In genomic region chr2:74440005-74440377, GRCh38 we compare ENCODE assay signal across 8 cellular contexts. TPM values are rescaled to one million over a fixed set of nuclear protein-coding genes. Genes with fewer than 3 reads are reported as not detected.
A peak's percentile ranks its signal among the peaks of the same experiment; 100 is the strongest.
DNase-seq lines count a peak whose midpoint lies in the region; ATAC-seq and TF ChIP-seq lines count a peak whose summit lies in the region.

No MANE protein-coding gene starts in this region.

- H3K4me2 ChIP-seq in DOHH2 (ENCODE audit: low read length): peak overlapping the region; percentile 69

- no peaks in the 10 kb centered on the region for H3K9me3 Mint-ChIP-seq in natural killer cell

- no peaks in the 10 kb centered on the region for H3K36me3 Mint-ChIP-seq in natural killer cell

- intact Hi-C loops in natural killer cell (cut with micrococcal nuclease): no loop called here

- no peaks in the 10 kb centered on the region for H3F3A ChIP-seq in DOHH2 (ENCODE audit: control insufficient read depth, insufficient read depth)

- no peaks in the 10 kb centered on the region for H3K36me3 ChIP-seq in DOHH2 (ENCODE audit: control insufficient read depth, low read length)

- peaks cover 0 to 14% of the 10 kb centered on the region in 2 donors for H3K27me3 Mint-ChIP-seq in natural killer cell (ENCODE audit: low read depth in 2 of 2)

- TF ChIP-seq CTCF in DOHH2 (IDR thresholded peaks at IDR 0.05; ENCODE audit: low read depth, low read length, poor library complexity, severe bottlenecking) (no peak), fibroblast of mammary gland (conservative IDR thresholded peaks at IDR 0.05; ENCODE audit: control insufficient read depth, insufficient read depth, low read depth, low read length) (no peak), natural killer cell (IDR thresholded peaks at IDR 0.05) (no peak)

- ATAC-seq in natural killer cell: no peak
- ATAC-seq in activated CD4-positive, CD25-positive, alpha-beta regulatory T cell treated with anti-CD3 and anti-CD28 coated beads, Interleukin-2, amount 50 U/mL, for 24 hours: no peak
- ATAC-seq in GM19023 (IDR thresholded peaks at IDR 0.05; ENCODE audit: unreplicated experiment): no peak

- peaks cover 27 to 38% of the 10 kb centered on the region in 2 donors for H3K4me1 Mint-ChIP-seq in natural killer cell

- H3K4me1 ChIP-seq in DOHH2 (ENCODE audit: control insufficient read depth, low read length): peaks cover 47% of the 10 kb centered on the region

- peak overlapping the region; percentile 88 for H3K4me3 Mint-ChIP-seq in natural killer cell

- H3K79me2 ChIP-seq in DOHH2 (ENCODE audit: control insufficient read depth, low read length): no peaks in the 10 kb centered on the region

- no peaks in the 10 kb centered on the region for H3K9me2 ChIP-seq in DOHH2 (replicated peaks; ENCODE audit: control insufficient read depth, low read length)

- peak overlapping the region; percentile 27 to 28 for H3K27ac Mint-ChIP-seq in natural killer cell

- DNase-seq in RKO (ENCODE audit: low spot score) (peak; percentile 45), fibroblast of mammary gland (ENCODE audit: low read depth) (peak; percentile 46), natural killer cell (no peak), HuH-7 (ENCODE audit: low spot score) (no peak), NCI-H1048 (lab: John Stamatoyannopoulos, UW) (no peak)

- no peak overlapping the region for H3K27ac ChIP-seq in DOHH2 (ENCODE audit: low read depth, low read length)

- H4K20me1 ChIP-seq in DOHH2 (ENCODE audit: control insufficient read depth, insufficient read depth, low read depth, low read length): no peaks in the 10 kb centered on the region

- no peaks in the 10 kb centered on the region for H3K9me3 ChIP-seq in DOHH2 (ENCODE audit: control insufficient read depth, insufficient read depth, low read length)

- peaks cover 26% of the 10 kb centered on the region for H3K27me3 ChIP-seq in DOHH2 (ENCODE audit: control insufficient read depth, low read length)

- H3K4me3 ChIP-seq in DOHH2 (ENCODE audit: low read length) (peak overlapping the region; percentile 66), fibroblast of mammary gland (ENCODE audit: control insufficient read depth, low read depth, low read length) (peak overlapping the region; percentile 57)

RNA-seq across cellular contexts. Expression of gene RTKN, which starts 1.7 kb away (rescaled TPM):
- 10 to 100 TPM; 11.0 to 26.5 (median 15.1) TPM for total RNA-seq in natural killer cell

RNA-seq across cellular contexts. Expression of gene INO80B, which starts 14.9 kb away (rescaled TPM):
- 10 to 100 TPM; 34.0 to 48.0 (median 37.7) TPM for total RNA-seq in natural killer cell

RNA-seq across cellular contexts. Expression of gene WBP1, which starts 18.2 kb away (rescaled TPM):
- 10 to 100 TPM; 65.1 to 68.3 (median 65.4) TPM for total RNA-seq in natural killer cell

RNA-seq across cellular contexts. Expression of gene WDR54, which starts 18.5 kb away (rescaled TPM):
- 10 to 100 TPM; 28.0 to 35.3 (median 28.0) TPM for total RNA-seq in natural killer cell

RNA-seq across cellular contexts. Expression of gene C2orf81, which starts 18.6 kb away (rescaled TPM):
- 1 to 10 TPM; 1.7 to 3.2 (median 1.7) TPM for total RNA-seq in natural killer cell

Comparison
In these comparisons a context has a peak if more than half of its experiments do, and no peak if none do; other contexts are left out.
1. DNase-seq: peak in RKO (single experiment) and fibroblast of mammary gland (single experiment); none in natural killer cell (single experiment), HuH-7 (single experiment) and NCI-H1048 (single experiment).